ENCODE assay signal across 14 cellular contexts in genomic region chr2:43065871-43066270, GRCh38.
"Had no signal": no experiment of that assay in that cellular context is flagged by ENCODE, and none has a peak within 500 bp of the region (broad histone marks: within the 10 kb centered on the region; RNA-seq: fewer than 3 reads in every experiment).

No MANE protein-coding gene starts in this region.

- H3K27ac ChIP-seq: cardiac muscle cell, dorsolateral prefrontal cortex, epithelial cell of prostate, hepatocyte, pancreas, stomach had no signal

- H3K4me1 ChIP-seq: pancreas had no signal

- ATAC-seq: activated T-cell treated with anti-CD3 and anti-CD28 coated beads, Interleukin-2, amount 50 U/mL, for 72 hours; left cardiac atrium; pancreas had no signal

- H3K4me3 Mint-ChIP-seq: activated CD4-positive, alpha-beta T cell treated with anti-CD3 and anti-CD28 coated beads, Interleukin-2, amount 10 ng/mL, durations not matched to agents 7 days and 5 days; activated naive CD8-positive, alpha-beta T cell treated with anti-CD3 and anti-CD28 coated beads for 36 hours; activated T-cell treated with anti-CD3 and anti-CD28 coated beads, Interleukin-2, amount 50 U/mL, for 72 hours; type B pancreatic cell had no signal

- DNase-seq: activated CD4-positive, alpha-beta T cell treated with anti-CD3 and anti-CD28 coated beads, Interleukin-2, amount 10 ng/mL, durations not matched to agents 7 days and 5 days; activated naive CD8-positive, alpha-beta T cell treated with anti-CD3 and anti-CD28 coated beads for 36 hours; activated T-cell treated with anti-CD3 and anti-CD28 coated beads, Interleukin-2, amount 50 U/mL, for 72 hours; amniotic stem cell; foreskin fibroblast; left cardiac atrium; T1000 had no signal

- H3K4me3 ChIP-seq: cardiac muscle cell, dorsolateral prefrontal cortex, hepatocyte, pancreas, stomach had no signal

- H3K27ac Mint-ChIP-seq: activated CD4-positive, alpha-beta T cell treated with anti-CD3 and anti-CD28 coated beads, Interleukin-2, amount 10 ng/mL, durations not matched to agents 7 days and 5 days; activated naive CD8-positive, alpha-beta T cell treated with anti-CD3 and anti-CD28 coated beads for 36 hours; activated T-cell treated with anti-CD3 and anti-CD28 coated beads, Interleukin-2, amount 50 U/mL, for 72 hours; type B pancreatic cell had no signal

- H3K9me3 ChIP-seq: pancreas had no signal

- FAIRE-seq: pancreas had no signal

- H3K4me2 ChIP-seq: hepatocyte had no signal

- H3K27me3 ChIP-seq: cardiac muscle cell, dorsolateral prefrontal cortex, hepatocyte, pancreas, stomach had no signal

- H2AFZ ChIP-seq: hepatocyte had no signal

- H3K27me3 Mint-ChIP-seq: activated naive CD8-positive, alpha-beta T cell treated with anti-CD3 and anti-CD28 coated beads for 36 hours; type B pancreatic cell had no signal

- H3K36me3 ChIP-seq: cardiac muscle cell, pancreas, stomach had no signal

- H3K79me2 ChIP-seq: hepatocyte had no signal
